14 cellular contexts compared by ENCODE assay signal in genomic region chr14:75672588-75673192, GRCh38. TPM values are rescaled to one million over a fixed set of nuclear protein-coding genes. Genes with fewer than 3 reads are reported as not detected.
A peak's percentile ranks its signal among the peaks of the same experiment; 100 is the strongest.
DNase-seq lines count a peak whose midpoint lies in the region; ATAC-seq and FAIRE-seq lines count a peak whose summit lies in the region.
"Had no signal": no experiment of that assay in that cellular context is flagged by ENCODE, and none has a peak within 500 bp of the region (broad histone marks: within the 10 kb centered on the region; RNA-seq: fewer than 3 reads in every experiment).

No MANE protein-coding gene starts in this region.

- H3K4me3 Mint-ChIP-seq in activated naive CD8-positive, alpha-beta T cell treated with anti-CD3 and anti-CD28 coated beads, Interleukin-2, amount 50 U/mL, for 24 hours, result peak overlapping the region; percentile 16
- no peak overlapping the region for H3K4me3 Mint-ChIP-seq in activated naive CD8-positive, alpha-beta T cell treated with anti-CD3 and anti-CD28 coated beads for 36 hours
- peak overlapping the region; percentile 8 for H3K4me3 Mint-ChIP-seq in activated T-helper 17 cell treated with anti-CD3 and anti-CD28 coated beads, Interleukin-2, amount 50 U/mL, for 72 hours
- peak overlapping the region; percentile 30 for H3K4me3 Mint-ChIP-seq in stimulated activated effector memory CD8-positive, alpha-beta T cell treated with anti-CD3 and anti-CD28 coated beads, Interleukin-12 subunit alpha, Interleukin-12 subunit beta, amount 100 ng/mL, for 72 hours
- H3K4me3 Mint-ChIP-seq: B cell; CD8-positive, alpha-beta T cell had no signal

- H3K9me3 Mint-ChIP-seq in activated naive CD8-positive, alpha-beta T cell treated with anti-CD3 and anti-CD28 coated beads, Interleukin-2, amount 50 U/mL, for 24 hours, result peaks cover 3% of the 10 kb centered on the region
- H3K9me3 Mint-ChIP-seq in activated naive CD8-positive, alpha-beta T cell treated with anti-CD3 and anti-CD28 coated beads for 36 hours, result peaks cover 6% of the 10 kb centered on the region
- no peaks in the 10 kb centered on the region for H3K9me3 Mint-ChIP-seq in activated T-helper 17 cell treated with anti-CD3 and anti-CD28 coated beads, Interleukin-2, amount 50 U/mL, for 72 hours
- H3K9me3 Mint-ChIP-seq in stimulated activated effector memory CD8-positive, alpha-beta T cell treated with anti-CD3 and anti-CD28 coated beads, Interleukin-12 subunit alpha, Interleukin-12 subunit beta, amount 100 ng/mL, for 72 hours, result no peaks in the 10 kb centered on the region

- no peak for ATAC-seq in activated naive CD8-positive, alpha-beta T cell treated with anti-CD3 and anti-CD28 coated beads, Interleukin-2, amount 50 U/mL, for 24 hours
- peak; percentile 56 for ATAC-seq in activated T-helper 17 cell treated with anti-CD3 and anti-CD28 coated beads, Interleukin-2, amount 50 U/mL, for 72 hours (replicated peaks)
- peak; percentile 65 for ATAC-seq in stimulated activated effector memory CD8-positive, alpha-beta T cell treated with anti-CD3 and anti-CD28 coated beads, Interleukin-12 subunit alpha, Interleukin-12 subunit beta, amount 100 ng/mL, for 72 hours
- no peak for ATAC-seq in GM18867 (IDR thresholded peaks at IDR 0.05; ENCODE audit: unreplicated experiment)
- ATAC-seq: CD8-positive, alpha-beta T cell; HepG2 had no signal

- H3K27ac Mint-ChIP-seq in activated naive CD8-positive, alpha-beta T cell treated with anti-CD3 and anti-CD28 coated beads, Interleukin-2, amount 50 U/mL, for 24 hours, result no peak overlapping the region
- H3K27ac Mint-ChIP-seq in activated naive CD8-positive, alpha-beta T cell treated with anti-CD3 and anti-CD28 coated beads for 36 hours, result no peak overlapping the region
- H3K27ac Mint-ChIP-seq in activated T-helper 17 cell treated with anti-CD3 and anti-CD28 coated beads, Interleukin-2, amount 50 U/mL, for 72 hours, result peak overlapping the region; percentile 53
- H3K27ac Mint-ChIP-seq in stimulated activated effector memory CD8-positive, alpha-beta T cell treated with anti-CD3 and anti-CD28 coated beads, Interleukin-12 subunit alpha, Interleukin-12 subunit beta, amount 100 ng/mL, for 72 hours, result peak overlapping the region; percentile 85
- H3K27ac Mint-ChIP-seq: B cell; CD8-positive, alpha-beta T cell had no signal

- FAIRE-seq in GM18507 (lab: Jason Lieb, UNC) (peak; percentile 33), frontal cortex (lab: Jason Lieb, UNC) (no peak)
- FAIRE-seq: HepG2 had no signal

- no peak for DNase-seq in activated naive CD8-positive, alpha-beta T cell treated with anti-CD3 and anti-CD28 coated beads, Interleukin-2, amount 50 U/mL, for 24 hours
- DNase-seq in activated naive CD8-positive, alpha-beta T cell treated with anti-CD3 and anti-CD28 coated beads for 36 hours, result no peak
- DNase-seq in GM18507 (ENCODE audit: extremely low spot score, insufficient read length, low read depth) (no peak), frontal cortex (ENCODE audit: low spot score in 2 of 2) (no peak)
- DNase-seq in stimulated activated effector memory CD8-positive, alpha-beta T cell treated with anti-CD3 and anti-CD28 coated beads, Interleukin-12 subunit alpha, Interleukin-12 subunit beta, amount 100 ng/mL, for 72 hours (ENCODE audit: low spot score in 2 of 2), result no peak
- DNase-seq: Calu3; CD8-positive, alpha-beta T cell; DMS79 treated with DMSO at 0.1 percent for 48 hours; GF-D8; GM23248 had no signal

- peaks cover 36% of the 10 kb centered on the region for H3K36me3 Mint-ChIP-seq in activated naive CD8-positive, alpha-beta T cell treated with anti-CD3 and anti-CD28 coated beads, Interleukin-2, amount 50 U/mL, for 24 hours (ENCODE audit: low read depth)
- peaks cover 40% of the 10 kb centered on the region for H3K36me3 Mint-ChIP-seq in activated naive CD8-positive, alpha-beta T cell treated with anti-CD3 and anti-CD28 coated beads for 36 hours
- peaks cover 65% of the 10 kb centered on the region for H3K36me3 Mint-ChIP-seq in activated T-helper 17 cell treated with anti-CD3 and anti-CD28 coated beads, Interleukin-2, amount 50 U/mL, for 72 hours (ENCODE audit: low read depth)
- H3K36me3 Mint-ChIP-seq in stimulated activated effector memory CD8-positive, alpha-beta T cell treated with anti-CD3 and anti-CD28 coated beads, Interleukin-12 subunit alpha, Interleukin-12 subunit beta, amount 100 ng/mL, for 72 hours, result peaks cover 47% of the 10 kb centered on the region

- no peaks in the 10 kb centered on the region for H3K27me3 Mint-ChIP-seq in activated naive CD8-positive, alpha-beta T cell treated with anti-CD3 and anti-CD28 coated beads, Interleukin-2, amount 50 U/mL, for 24 hours
- H3K27me3 Mint-ChIP-seq in activated naive CD8-positive, alpha-beta T cell treated with anti-CD3 and anti-CD28 coated beads for 36 hours, result no peaks in the 10 kb centered on the region
- no peaks in the 10 kb centered on the region for H3K27me3 Mint-ChIP-seq in activated T-helper 17 cell treated with anti-CD3 and anti-CD28 coated beads, Interleukin-2, amount 50 U/mL, for 72 hours
- H3K27me3 Mint-ChIP-seq: B cell had no signal

- H3K4me1 Mint-ChIP-seq in activated naive CD8-positive, alpha-beta T cell treated with anti-CD3 and anti-CD28 coated beads, Interleukin-2, amount 50 U/mL, for 24 hours, result peaks cover 17% of the 10 kb centered on the region
- peaks cover 19% of the 10 kb centered on the region for H3K4me1 Mint-ChIP-seq in activated naive CD8-positive, alpha-beta T cell treated with anti-CD3 and anti-CD28 coated beads for 36 hours
- H3K4me1 Mint-ChIP-seq in activated T-helper 17 cell treated with anti-CD3 and anti-CD28 coated beads, Interleukin-2, amount 50 U/mL, for 72 hours, result peaks cover 18% of the 10 kb centered on the region
- peaks cover 38% of the 10 kb centered on the region for H3K4me1 Mint-ChIP-seq in stimulated activated effector memory CD8-positive, alpha-beta T cell treated with anti-CD3 and anti-CD28 coated beads, Interleukin-12 subunit alpha, Interleukin-12 subunit beta, amount 100 ng/mL, for 72 hours
- H3K4me1 Mint-ChIP-seq: B cell had no signal

RNA-seq across cellular contexts. Expression of gene TTLL5, which starts 11.6 kb away (rescaled TPM):
- total RNA-seq in activated naive CD8-positive, alpha-beta T cell treated with anti-CD3 and anti-CD28 coated beads for 36 hours, result 10 to 100 TPM; 26.9 to 30.5 TPM
- 10 to 100 TPM; 24.6 to 36.3 TPM for total RNA-seq in activated T-helper 17 cell treated with anti-CD3 and anti-CD28 coated beads, Interleukin-2, amount 50 U/mL, for 72 hours
- 35.1 TPM for total RNA-seq in frontal cortex

RNA-seq across cellular contexts. Expression of gene ERG28, which starts 12.0 kb away (rescaled TPM):
- 10 to 100 TPM; 13.9 to 15.0 TPM for total RNA-seq in activated naive CD8-positive, alpha-beta T cell treated with anti-CD3 and anti-CD28 coated beads for 36 hours
- 10 to 100 TPM; 19.4 to 21.2 TPM for total RNA-seq in activated T-helper 17 cell treated with anti-CD3 and anti-CD28 coated beads, Interleukin-2, amount 50 U/mL, for 72 hours
- 7.7 TPM for total RNA-seq in frontal cortex

Comparison
In these comparisons a context has a peak if more than half of its experiments do, and no peak if none do; other contexts are left out.
1. ATAC-seq: peak in activated T-helper 17 cell treated with anti-CD3 and anti-CD28 coated beads, Interleukin-2, amount 50 U/mL, for 72 hours (single experiment) and stimulated activated effector memory CD8-positive, alpha-beta T cell treated with anti-CD3 and anti-CD28 coated beads, Interleukin-12 subunit alpha, Interleukin-12 subunit beta, amount 100 ng/mL, for 72 hours (single experiment); none in activated naive CD8-positive, alpha-beta T cell treated with anti-CD3 and anti-CD28 coated beads, Interleukin-2, amount 50 U/mL, for 24 hours (single experiment) and GM18867 (single experiment).
2. H3K27ac Mint-ChIP-seq: peak in activated T-helper 17 cell treated with anti-CD3 and anti-CD28 coated beads, Interleukin-2, amount 50 U/mL, for 72 hours (single experiment) and stimulated activated effector memory CD8-positive, alpha-beta T cell treated with anti-CD3 and anti-CD28 coated beads, Interleukin-12 subunit alpha, Interleukin-12 subunit beta, amount 100 ng/mL, for 72 hours (single experiment); none in activated naive CD8-positive, alpha-beta T cell treated with anti-CD3 and anti-CD28 coated beads, Interleukin-2, amount 50 U/mL, for 24 hours (single experiment) and activated naive CD8-positive, alpha-beta T cell treated with anti-CD3 and anti-CD28 coated beads for 36 hours (single experiment).